In the genomic region with DNA sequence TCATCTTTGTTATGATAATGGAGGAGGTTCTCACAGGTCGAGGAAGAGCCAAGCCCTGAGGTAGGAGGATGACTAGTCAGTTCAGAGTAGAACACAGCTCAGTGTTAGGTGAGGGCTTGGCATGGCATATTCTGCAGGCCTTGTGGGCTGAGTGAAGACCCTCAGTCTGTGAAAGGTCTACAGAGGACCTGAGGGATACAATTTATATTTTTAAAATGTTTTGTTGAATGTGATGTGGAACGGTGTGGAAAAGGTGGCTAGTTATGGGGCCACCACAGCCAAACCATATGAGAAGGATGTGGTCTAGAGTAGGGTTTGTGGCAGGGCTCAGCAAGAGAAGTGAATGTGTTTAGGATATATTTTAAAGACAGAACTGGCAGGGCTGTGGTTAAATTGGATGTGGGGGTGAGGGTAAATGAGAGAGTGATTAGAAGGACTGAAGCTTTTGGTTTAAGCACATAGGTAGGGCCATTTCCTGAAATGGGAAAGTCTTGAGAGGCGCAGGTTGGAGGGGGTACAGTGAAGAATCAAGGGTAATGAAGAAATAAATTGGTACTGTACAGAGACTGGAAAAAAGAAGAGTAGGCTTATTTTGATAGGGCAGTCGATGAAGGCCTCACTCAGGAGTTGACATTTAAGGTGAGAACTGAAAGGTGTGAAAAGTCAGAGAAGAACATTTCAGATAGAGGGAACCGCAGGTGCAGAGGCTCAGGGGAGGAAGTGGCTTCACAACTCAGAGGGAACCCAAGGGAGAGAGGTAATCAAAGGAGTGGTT, we compare ENCODE assay signal across 8 cellular contexts.
DNase-seq lines count a peak whose midpoint lies in the region; ATAC-seq and TF ChIP-seq lines count a peak whose summit lies in the region.

No MANE protein-coding gene starts in this region.

- no peak for TF ChIP-seq EP300 in suprapubic skin (IDR thresholded peaks at IDR 0.05)

- TF ChIP-seq POLR2A in suprapubic skin (IDR thresholded peaks at IDR 0.05), result no peak

- H3K27ac Mint-ChIP-seq in neural crest cell (ENCODE audit: unreplicated experiment), result peak overlapping the region; percentile 25

- H3K9me3 Mint-ChIP-seq in neural crest cell, result peaks cover 17% of the 10 kb centered on the region

- peaks cover 13% of the 10 kb centered on the region for H3K4me1 ChIP-seq in suprapubic skin

- no peaks in the 10 kb centered on the region for H3K36me3 Mint-ChIP-seq in neural crest cell (ENCODE audit: low read depth)

- DNase-seq in T-helper 9 cell (peak; percentile 5), neural crest cell (ENCODE audit: low read depth, low spot score) (no peak), suprapubic skin (ENCODE audit: low spot score in 2 of 2) (no peak), DMS 273 (lab: John Stamatoyannopoulos, UW; ENCODE audit: unreplicated experiment) (no peak), Right ventricle myocardium superior (no peak)

- H3K27ac ChIP-seq in suprapubic skin, result no peak overlapping the region

- no peaks in the 10 kb centered on the region for H3K27me3 ChIP-seq in suprapubic skin

- no peaks in the 10 kb centered on the region for H3K9me3 ChIP-seq in suprapubic skin

- no peak overlapping the region for H3K4me3 Mint-ChIP-seq in neural crest cell

- H3K4me3 ChIP-seq in suprapubic skin, result no peak overlapping the region

- TF ChIP-seq CTCF in neural crest cell (conservative IDR thresholded peaks at IDR 0.05) (no peak), suprapubic skin (IDR thresholded peaks at IDR 0.05) (no peak)

- intact Hi-C loops in Right ventricle myocardium superior (cut with DNase I), result no loop called here

- 75% methylated on average over 5 of the region's 5 CpGs for WGBS in suprapubic skin

- no peaks in the 10 kb centered on the region for H3K36me3 ChIP-seq in suprapubic skin

- H3K27me3 Mint-ChIP-seq in neural crest cell (ENCODE audit: low read depth), result no peaks in the 10 kb centered on the region

- no peaks in the 10 kb centered on the region for H3K4me1 Mint-ChIP-seq in neural crest cell

- peak; percentile 67 for ATAC-seq in GM18858 (IDR thresholded peaks at IDR 0.05; ENCODE audit: unreplicated experiment)
- peak; percentile 62 for ATAC-seq in HG02870 (IDR thresholded peaks at IDR 0.05; ENCODE audit: unreplicated experiment)
- ATAC-seq in esophagus mucosa, result no peak
- ATAC-seq in Right ventricle myocardium superior (ENCODE audit: poor library complexity), result no peak

Comparison
In these comparisons a context has a peak if more than half of its experiments do, and no peak if none do; other contexts are left out.
1. ATAC-seq: peak in GM18858 (single experiment) and HG02870 (single experiment); none in esophagus mucosa (single experiment) and Right ventricle myocardium superior (single experiment).